8 cellular contexts compared by ENCODE assay signal in genomic region chr11:67482736-67483497, GRCh38. TPM values are rescaled to one million over a fixed set of nuclear protein-coding genes. Genes with fewer than 3 reads are reported as not detected.
DNase-seq lines count a peak whose midpoint lies in the region; ATAC-seq and TF ChIP-seq lines count a peak whose summit lies in the region.

Gene AIP, plus strand, starts transcription at chr11:67483026. Its CDS starts 133 bp downstream, at chr11:67483159.

- intact Hi-C loops in left cardiac atrium (cut with DNase I): no loop called here

- H3K27me3 Mint-ChIP-seq in T-helper 1 cell treated with Interleukin-12 subunit alpha and Interleukin-12 subunit beta and Interleukin-4 antibody, amounts not matched to agents 30 μg/mL and 1 μg/mL, for 36 hours (ENCODE audit: low read depth): no peaks in the 10 kb centered on the region
- peaks cover 2% of the 10 kb centered on the region for H3K27me3 Mint-ChIP-seq in progenitor cell of endocrine pancreas

- peaks cover 21% of the 10 kb centered on the region for H3K36me3 Mint-ChIP-seq in T-helper 1 cell treated with Interleukin-12 subunit alpha and Interleukin-12 subunit beta and Interleukin-4 antibody, amounts not matched to agents 30 μg/mL and 1 μg/mL, for 36 hours (ENCODE audit: low read depth)
- H3K36me3 Mint-ChIP-seq in progenitor cell of endocrine pancreas (ENCODE audit: insufficient read depth): peaks cover 11% of the 10 kb centered on the region

- TF ChIP-seq CTCF in GM13977 (IDR thresholded peaks at IDR 0.05; ENCODE audit: extremely low read depth, insufficient read depth, missing control alignments) (peak; percentile 8), progenitor cell of endocrine pancreas (IDR thresholded peaks at IDR 0.05; ENCODE audit: unreplicated experiment) (peak; percentile 15)

- in situ Hi-C loops in GM13977 (cut with MboI; ENCODE audit: low pct_unique_long_range_greater_than_20kb, low sequenced_read_pairs, unreplicated experiment): no loop called here

- peak; percentile 95 for DNase-seq in GM13977 (ENCODE audit: low spot score)
- peak; percentile 90 for DNase-seq in NCI-H1694 (lab: John Stamatoyannopoulos, UW)
- DNase-seq in amniotic stem cell (lab: John Stamatoyannopoulos, UW): peak; percentile 96
- DNase-seq in left cardiac atrium: peak; percentile 98
- peak; percentile 95 for DNase-seq in progenitor cell of endocrine pancreas (ENCODE audit: low spot score, unreplicated experiment)
- peak; percentile 98 for DNase-seq in ureter (ENCODE audit: low spot score)

- no peaks in the 10 kb centered on the region for H3K9me3 Mint-ChIP-seq in T-helper 1 cell treated with Interleukin-12 subunit alpha and Interleukin-12 subunit beta and Interleukin-4 antibody, amounts not matched to agents 30 μg/mL and 1 μg/mL, for 36 hours
- peaks cover 2% of the 10 kb centered on the region for H3K9me3 Mint-ChIP-seq in progenitor cell of endocrine pancreas (ENCODE audit: low read depth)

- H3K27ac Mint-ChIP-seq in T-helper 1 cell treated with Interleukin-12 subunit alpha and Interleukin-12 subunit beta and Interleukin-4 antibody, amounts not matched to agents 30 μg/mL and 1 μg/mL, for 36 hours: peak within 1 kb of the TSS; percentile 96
- H3K27ac Mint-ChIP-seq in progenitor cell of endocrine pancreas: peak within 1 kb of the TSS; percentile 94

- ATAC-seq in HG02884 (IDR thresholded peaks at IDR 0.05; ENCODE audit: unreplicated experiment) (peak; percentile 57), left cardiac atrium (peak; percentile 98)

- H3K4me1 Mint-ChIP-seq in T-helper 1 cell treated with Interleukin-12 subunit alpha and Interleukin-12 subunit beta and Interleukin-4 antibody, amounts not matched to agents 30 μg/mL and 1 μg/mL, for 36 hours (ENCODE audit: low read depth): peaks cover 40% of the 10 kb centered on the region
- H3K4me1 Mint-ChIP-seq in progenitor cell of endocrine pancreas (ENCODE audit: low read depth): peaks cover 9% of the 10 kb centered on the region

- peak within 1 kb of the TSS; percentile 93 for H3K4me3 Mint-ChIP-seq in T-helper 1 cell treated with Interleukin-12 subunit alpha and Interleukin-12 subunit beta and Interleukin-4 antibody, amounts not matched to agents 30 μg/mL and 1 μg/mL, for 36 hours
- peak within 1 kb of the TSS; percentile 87 for H3K4me3 Mint-ChIP-seq in progenitor cell of endocrine pancreas (ENCODE audit: low read depth)

RNA-seq across cellular contexts. Expression of gene AIP, which starts in this region (rescaled TPM):
- total RNA-seq in left cardiac atrium: 10 to 100 TPM; 50.5 to 51.2 TPM
- 39.2 and 39.5 TPM in 2 replicates for total RNA-seq in progenitor cell of endocrine pancreas
- 46.8 TPM for total RNA-seq in ureter

Comparison
In these comparisons a context has a peak if more than half of its experiments do, and no peak if none do; other contexts are left out.
1. Peak in every context shown above with its lines: DNase-seq and ATAC-seq.